Comparison of ENCODE assay signal across 9 cellular contexts in the genomic region with DNA sequence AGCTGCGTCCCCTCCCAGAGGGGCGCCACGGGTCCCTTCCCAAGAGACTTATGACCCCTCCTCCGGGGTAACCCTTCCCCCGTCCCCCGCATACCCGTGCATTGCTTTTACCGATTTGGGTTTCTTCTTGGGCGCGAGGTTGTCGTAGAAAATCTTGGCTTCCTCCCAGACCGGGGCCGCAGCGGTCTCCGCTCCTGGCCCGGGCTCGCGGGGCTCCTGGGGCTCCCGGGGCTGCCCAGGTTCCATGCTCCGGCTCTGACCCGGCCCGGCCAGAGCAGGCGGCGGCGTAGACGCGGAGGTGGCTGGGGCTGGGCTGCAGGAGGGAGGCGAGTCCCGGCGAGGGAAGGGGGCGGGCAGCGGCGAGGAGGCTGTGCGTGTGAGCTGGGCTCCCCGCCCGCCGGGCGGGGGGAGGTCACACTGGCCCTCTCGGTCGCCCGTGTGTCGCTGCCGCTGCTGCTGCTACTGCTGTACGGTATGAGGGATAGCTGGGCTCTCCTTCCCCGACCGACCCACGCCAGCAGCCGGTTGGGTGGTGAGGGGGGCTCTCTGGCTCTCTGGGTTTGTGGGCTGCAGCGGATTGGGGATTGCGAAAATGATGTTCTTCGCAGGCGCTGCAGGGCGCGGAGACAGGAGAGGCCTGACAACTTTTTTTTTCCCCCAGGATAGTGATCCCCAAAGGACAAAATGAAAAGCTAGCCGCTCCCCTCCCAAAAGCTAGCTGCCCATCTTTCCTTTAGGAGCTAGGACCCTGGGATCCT. TPM values are rescaled to one million over a fixed set of nuclear protein-coding genes. Genes with fewer than 3 reads are reported as not detected.
A peak's percentile ranks its signal among the peaks of the same experiment; 100 is the strongest.
DNase-seq lines count a peak whose midpoint lies in the region; ATAC-seq and TF ChIP-seq lines count a peak whose summit lies in the region.
"Had no signal": no experiment of that assay in that cellular context is flagged by ENCODE, and none has a peak within 500 bp of the region (broad histone marks: within the 10 kb centered on the region; RNA-seq: fewer than 3 reads in every experiment).

A gene (minus strand): TSS at position 315 of the 758 bp plus-strand sequence. CDS start 69 bp downstream, at position 246.

- H3K4me1 Mint-ChIP-seq in T-helper 1 cell treated with Interleukin-12 subunit alpha and Interleukin-12 subunit beta and Interleukin-4 antibody, amounts not matched to agents 30 μg/mL and 1 μg/mL, for 36 hours (ENCODE audit: low read depth): peaks cover 19% of the 10 kb centered on the region
- no peaks in the 10 kb centered on the region for H3K4me1 Mint-ChIP-seq in memory B cell

- peaks cover 0 to 21% (median 16%) of the 10 kb centered on the region in 4 donors for H3K4me1 ChIP-seq in tibial artery

- H3K9me3 ChIP-seq in tibial artery: no peaks in the 10 kb centered on the region

- H3K4me3 ChIP-seq in dorsolateral prefrontal cortex (peak within 1 kb of the TSS; percentile 50 to 85 (median 68)), tibial artery (peak within 1 kb of the TSS; percentile 52 to 63)

- peaks cover 3% of the 10 kb centered on the region for H3K36me3 Mint-ChIP-seq in T-helper 1 cell treated with Interleukin-12 subunit alpha and Interleukin-12 subunit beta and Interleukin-4 antibody, amounts not matched to agents 30 μg/mL and 1 μg/mL, for 36 hours (ENCODE audit: low read depth)
- no peaks in the 10 kb centered on the region for H3K36me3 Mint-ChIP-seq in memory B cell

- H3K27me3 Mint-ChIP-seq in T-helper 1 cell treated with Interleukin-12 subunit alpha and Interleukin-12 subunit beta and Interleukin-4 antibody, amounts not matched to agents 30 μg/mL and 1 μg/mL, for 36 hours (ENCODE audit: low read depth): peaks cover 17% of the 10 kb centered on the region
- peaks cover 7% of the 10 kb centered on the region for H3K27me3 Mint-ChIP-seq in memory B cell

- H3K36me3 ChIP-seq in tibial artery: no peaks in the 10 kb centered on the region

- TF ChIP-seq CTCF in dorsolateral prefrontal cortex (IDR thresholded peaks at IDR 0.05 in 54 of 56, conservative IDR thresholded peaks at IDR 0.05 in 2 of 56; ENCODE audit: low read depth in 1 of 56, partially characterized antibody in 56 of 56) (no peak), tibial artery (IDR thresholded peaks at IDR 0.05) (no peak)

- H3K27ac Mint-ChIP-seq in T-helper 1 cell treated with Interleukin-12 subunit alpha and Interleukin-12 subunit beta and Interleukin-4 antibody, amounts not matched to agents 30 μg/mL and 1 μg/mL, for 36 hours: no peak within 1 kb of the TSS
- H3K27ac Mint-ChIP-seq in memory B cell: no peak within 1 kb of the TSS

- DNase-seq in NCI-H2107 (lab: John Stamatoyannopoulos, UW) (peak; percentile 92), NCI-H2107 treated with DMSO at 0.1 percent for 48 hours (lab: John Stamatoyannopoulos, UW; ENCODE audit: unreplicated experiment) (no peak), dorsolateral prefrontal cortex (peak in 6 of 10 donors; percentile 27 to 67 (median 64)), memory B cell (ENCODE audit: low spot score in 2 of 2) (no peak), tibial artery (no peak), MV-4-11 (lab: John Stamatoyannopoulos, UW) (no peak)
- DNase-seq: DND-41 had no signal

- H3K4me3 Mint-ChIP-seq in T-helper 1 cell treated with Interleukin-12 subunit alpha and Interleukin-12 subunit beta and Interleukin-4 antibody, amounts not matched to agents 30 μg/mL and 1 μg/mL, for 36 hours: peak within 1 kb of the TSS; percentile 57
- H3K4me3 Mint-ChIP-seq in memory B cell: peak within 1 kb of the TSS; percentile 70

- H3K27ac ChIP-seq in dorsolateral prefrontal cortex (peak within 1 kb of the TSS in 56 of 59 donors; percentile 23 to 93 (median 78)), tibial artery (peak within 1 kb of the TSS in 1 of 2 donors; percentile 9)

- H3K27me3 ChIP-seq in dorsolateral prefrontal cortex: peaks cover 0 to 9% (median 0%) of the 10 kb centered on the region in 45 donors
- H3K27me3 ChIP-seq in tibial artery: no peaks in the 10 kb centered on the region

- ATAC-seq in memory B cell (ENCODE audit: low read depth): peak; percentile 71
- no peak for ATAC-seq in GM19395 (IDR thresholded peaks at IDR 0.05; ENCODE audit: unreplicated experiment)

- intact Hi-C loops in dorsolateral prefrontal cortex (cut with DNase I) (no loop called here), tibial artery (cut with DNase I; ENCODE audit: low total_unique reads) (no loop called here)

- no peaks in the 10 kb centered on the region for H3K9me3 Mint-ChIP-seq in T-helper 1 cell treated with Interleukin-12 subunit alpha and Interleukin-12 subunit beta and Interleukin-4 antibody, amounts not matched to agents 30 μg/mL and 1 μg/mL, for 36 hours
- no peaks in the 10 kb centered on the region for H3K9me3 Mint-ChIP-seq in memory B cell

RNA-seq across cellular contexts. Expression of the gene that starts here (rescaled TPM):
- 10 to 100 TPM in 118 of 120 experiments, 1 to 10 TPM in 2; 6.5 to 30.5 (median 16.7) TPM for total RNA-seq in dorsolateral prefrontal cortex

Comparison
In these comparisons a context has a peak if more than half of its experiments do, and no peak if none do; other contexts are left out.
1. DNase-seq: peak in NCI-H2107 (single experiment) and dorsolateral prefrontal cortex (6 of 10); none in NCI-H2107 treated with DMSO at 0.1 percent for 48 hours (single experiment), memory B cell (0 of 2), tibial artery (0 of 2) and MV-4-11 (single experiment).